In the genomic region with DNA sequence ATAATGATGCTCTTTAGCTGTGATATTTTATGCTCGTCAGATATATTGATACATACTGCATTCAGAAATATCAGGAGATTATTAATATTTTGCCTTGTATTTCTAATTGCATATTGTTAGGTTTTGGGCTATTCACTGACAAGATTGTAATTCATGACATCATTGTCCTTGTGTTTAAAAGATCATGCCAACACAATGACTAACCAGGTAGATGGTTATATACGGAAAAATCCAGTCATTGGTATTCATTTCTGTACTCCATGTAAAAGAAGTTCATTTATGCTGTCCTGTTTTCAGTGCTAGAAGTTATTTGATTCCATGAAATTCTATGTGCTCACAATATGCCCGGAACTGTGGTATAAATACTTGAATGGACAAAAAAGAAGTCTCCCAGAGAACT, we compare ENCODE assay signal across 1 cellular context.
A peak's percentile ranks its signal among the peaks of the same experiment; 100 is the strongest.
TF ChIP-seq lines count a peak whose summit lies in the region.

No MANE protein-coding gene starts in this region.

TF ChIP-seq in HCT116, 20 proteins besides CTCF, POLR2A, EP300 and RAD21 (continued from another document):
- TF ChIP-seq, protein P1, sequence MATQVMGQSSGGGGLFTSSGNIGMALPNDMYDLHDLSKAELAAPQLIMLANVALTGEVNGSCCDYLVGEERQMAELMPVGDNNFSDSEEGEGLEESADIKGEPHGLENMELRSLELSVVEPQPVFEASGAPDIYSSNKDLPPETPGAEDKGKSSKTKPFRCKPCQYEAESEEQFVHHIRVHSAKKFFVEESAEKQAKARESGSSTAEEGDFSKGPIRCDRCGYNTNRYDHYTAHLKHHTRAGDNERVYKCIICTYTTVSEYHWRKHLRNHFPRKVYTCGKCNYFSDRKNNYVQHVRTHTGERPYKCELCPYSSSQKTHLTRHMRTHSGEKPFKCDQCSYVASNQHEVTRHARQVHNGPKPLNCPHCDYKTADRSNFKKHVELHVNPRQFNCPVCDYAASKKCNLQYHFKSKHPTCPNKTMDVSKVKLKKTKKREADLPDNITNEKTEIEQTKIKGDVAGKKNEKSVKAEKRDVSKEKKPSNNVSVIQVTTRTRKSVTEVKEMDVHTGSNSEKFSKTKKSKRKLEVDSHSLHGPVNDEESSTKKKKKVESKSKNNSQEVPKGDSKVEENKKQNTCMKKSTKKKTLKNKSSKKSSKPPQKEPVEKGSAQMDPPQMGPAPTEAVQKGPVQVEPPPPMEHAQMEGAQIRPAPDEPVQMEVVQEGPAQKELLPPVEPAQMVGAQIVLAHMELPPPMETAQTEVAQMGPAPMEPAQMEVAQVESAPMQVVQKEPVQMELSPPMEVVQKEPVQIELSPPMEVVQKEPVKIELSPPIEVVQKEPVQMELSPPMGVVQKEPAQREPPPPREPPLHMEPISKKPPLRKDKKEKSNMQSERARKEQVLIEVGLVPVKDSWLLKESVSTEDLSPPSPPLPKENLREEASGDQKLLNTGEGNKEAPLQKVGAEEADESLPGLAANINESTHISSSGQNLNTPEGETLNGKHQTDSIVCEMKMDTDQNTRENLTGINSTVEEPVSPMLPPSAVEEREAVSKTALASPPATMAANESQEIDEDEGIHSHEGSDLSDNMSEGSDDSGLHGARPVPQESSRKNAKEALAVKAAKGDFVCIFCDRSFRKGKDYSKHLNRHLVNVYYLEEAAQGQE (IDR thresholded peaks at IDR 0.05; ENCODE audit: low read depth) = no peak
- TF ChIP-seq CBX3 (IDR thresholded peaks at IDR 0.05; ENCODE audit: low read depth) (peak; percentile 58), POLR2AphosphoS5 (IDR thresholded peaks at IDR 0.05; ENCODE audit: low read depth, low read length) (no peak), ZNF274 (IDR thresholded peaks at IDR 0.05; ENCODE audit: low read depth, low read length) (no peak), ELF1 (IDR thresholded peaks at IDR 0.05; ENCODE audit: borderline replicate concordance, low read depth) (no peak), ZFX (IDR thresholded peaks at IDR 0.05) (no peak), JUND (IDR thresholded peaks at IDR 0.05) (peak; percentile 72)
- TF ChIP-seq, protein P2, sequence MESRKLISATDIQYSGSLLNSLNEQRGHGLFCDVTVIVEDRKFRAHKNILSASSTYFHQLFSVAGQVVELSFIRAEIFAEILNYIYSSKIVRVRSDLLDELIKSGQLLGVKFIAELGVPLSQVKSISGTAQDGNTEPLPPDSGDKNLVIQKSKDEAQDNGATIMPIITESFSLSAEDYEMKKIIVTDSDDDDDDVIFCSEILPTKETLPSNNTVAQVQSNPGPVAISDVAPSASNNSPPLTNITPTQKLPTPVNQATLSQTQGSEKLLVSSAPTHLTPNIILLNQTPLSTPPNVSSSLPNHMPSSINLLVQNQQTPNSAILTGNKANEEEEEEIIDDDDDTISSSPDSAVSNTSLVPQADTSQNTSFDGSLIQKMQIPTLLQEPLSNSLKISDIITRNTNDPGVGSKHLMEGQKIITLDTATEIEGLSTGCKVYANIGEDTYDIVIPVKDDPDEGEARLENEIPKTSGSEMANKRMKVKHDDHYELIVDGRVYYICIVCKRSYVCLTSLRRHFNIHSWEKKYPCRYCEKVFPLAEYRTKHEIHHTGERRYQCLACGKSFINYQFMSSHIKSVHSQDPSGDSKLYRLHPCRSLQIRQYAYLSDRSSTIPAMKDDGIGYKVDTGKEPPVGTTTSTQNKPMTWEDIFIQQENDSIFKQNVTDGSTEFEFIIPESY (IDR thresholded peaks at IDR 0.05; ENCODE audit: extremely low read depth, insufficient replicate concordance, low read length) = no peak
- TF ChIP-seq, protein P3, sequence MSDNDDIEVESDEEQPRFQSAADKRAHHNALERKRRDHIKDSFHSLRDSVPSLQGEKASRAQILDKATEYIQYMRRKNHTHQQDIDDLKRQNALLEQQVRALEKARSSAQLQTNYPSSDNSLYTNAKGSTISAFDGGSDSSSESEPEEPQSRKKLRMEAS (IDR thresholded peaks at IDR 0.05) = no peak
